8 cellular contexts compared by ENCODE assay signal in genomic region chr4:145618912-145619638, GRCh38. TPM values are rescaled to one million over a fixed set of nuclear protein-coding genes. Genes with fewer than 3 reads are reported as not detected.
DNase-seq lines count a peak whose midpoint lies in the region; ATAC-seq, FAIRE-seq and TF ChIP-seq lines count a peak whose summit lies in the region.

Gene MMAA, plus strand, starts transcription at chr4:145619385. Its CDS starts 19,755 bp downstream, at chr4:145639140.

- H3K9me1 ChIP-seq in keratinocyte (ENCODE audit: control insufficient read depth, extremely low read depth, insufficient read depth, low read length): no peaks in the 10 kb centered on the region

- ATAC-seq in GM18873 (IDR thresholded peaks at IDR 0.05; ENCODE audit: low FRiP score, unreplicated experiment) (peak; percentile 76), HG03139 (IDR thresholded peaks at IDR 0.05; ENCODE audit: unreplicated experiment) (peak; percentile 84)
- ATAC-seq in central memory CD8-positive, alpha-beta T cell (replicated peaks; ENCODE audit: extremely low read depth, poor library complexity, severe bottlenecking): peak; percentile 92

- H2AFZ ChIP-seq in keratinocyte (ENCODE audit: control insufficient read depth, low read length): peak within 1 kb of the TSS; percentile 93

- peaks cover 6% of the 10 kb centered on the region for H3K27me3 Mint-ChIP-seq in central memory CD8-positive, alpha-beta T cell

- peak within 1 kb of the TSS; percentile 86 for H3K4me3 ChIP-seq in AG09309 (ENCODE audit: control insufficient read depth, low read depth, low read length)
- peak within 1 kb of the TSS; percentile 68 to 98 (median 94) for H3K4me3 ChIP-seq in keratinocyte (ENCODE audit: control insufficient read depth in 2 of 3, extremely low read depth in 1 of 3, insufficient read depth in 2 of 3, low read depth in 1 of 3, low read length in 3 of 3)

- peak; percentile 63 for DNase-seq in AG09309 (ENCODE audit: low read depth)
- DNase-seq in NCI-H345 (lab: John Stamatoyannopoulos, UW): peak; percentile 89
- DNase-seq in activated CD4-positive, CD25-positive, alpha-beta regulatory T cell treated with anti-CD3 and anti-CD28 coated beads, Interleukin-2, amount 50 U/mL, for 16 hours (ENCODE audit: low read depth, low spot score): peak; percentile 86
- DNase-seq in central memory CD8-positive, alpha-beta T cell (ENCODE audit: low spot score in 2 of 2): peak; percentile 85 to 93
- DNase-seq in keratinocyte (ENCODE audit: low read depth, low spot score): peak; percentile 30
- peak; percentile 90 to 95 for DNase-seq in stimulated activated CD4-positive, alpha-beta T cell treated with anti-CD3 and anti-CD28 coated beads, Interleukin-15, amount 100 ng/mL, for 1 hour (ENCODE audit: low read depth in 1 of 2, low spot score in 1 of 2)

- H3K4me1 ChIP-seq in keratinocyte (ENCODE audit: control insufficient read depth, extremely low read depth, insufficient read depth, low read length): peaks cover 13% of the 10 kb centered on the region

- no peaks in the 10 kb centered on the region for H3K27me3 ChIP-seq in keratinocyte (ENCODE audit: control insufficient read depth, extremely low read depth, insufficient read depth, low read length)

- TF ChIP-seq CTCF in AG09309 (IDR thresholded peaks at IDR 0.05; ENCODE audit: control insufficient read depth, insufficient read depth, low read depth, low read length, missing control alignments) (peak; percentile 56), keratinocyte (optimal IDR thresholded peaks at IDR 0.05 in 1 of 3, IDR thresholded peaks at IDR 0.05 in 1 of 3, conservative IDR thresholded peaks at IDR 0.05 in 1 of 3; ENCODE audit: extremely low read depth in 1 of 3, insufficient read depth in 2 of 3, low read length in 3 of 3) (peak; percentile 33 to 56 (median 53))

- peak within 1 kb of the TSS; percentile 97 for H3K27ac Mint-ChIP-seq in central memory CD8-positive, alpha-beta T cell (ENCODE audit: low read depth)

- H3K9me3 Mint-ChIP-seq in central memory CD8-positive, alpha-beta T cell: no peaks in the 10 kb centered on the region

- H3K9ac ChIP-seq in keratinocyte (ENCODE audit: control insufficient read depth, extremely low read depth, insufficient read depth, low read length): peak within 1 kb of the TSS; percentile 98

- H3K4me1 Mint-ChIP-seq in central memory CD8-positive, alpha-beta T cell: peaks cover 33% of the 10 kb centered on the region

- peak within 1 kb of the TSS; percentile 94 for H3K4me2 ChIP-seq in keratinocyte (ENCODE audit: control insufficient read depth, extremely low read depth, insufficient read depth, low read depth, low read length)

- peaks cover 13% of the 10 kb centered on the region for H3K36me3 Mint-ChIP-seq in central memory CD8-positive, alpha-beta T cell (ENCODE audit: insufficient read depth)

- peak within 1 kb of the TSS; percentile 97 for H3K27ac ChIP-seq in keratinocyte (ENCODE audit: control insufficient read depth, insufficient read depth, low read length)

- no peaks in the 10 kb centered on the region for H4K20me1 ChIP-seq in keratinocyte (ENCODE audit: control insufficient read depth, extremely low read depth, insufficient read depth, low read length)

- peaks cover 10% of the 10 kb centered on the region for H3K79me2 ChIP-seq in keratinocyte (ENCODE audit: control insufficient read depth, insufficient read depth, low read length)

- H3K9me3 ChIP-seq in keratinocyte (ENCODE audit: control insufficient read depth, low read depth, low read length): no peaks in the 10 kb centered on the region

- no peak for FAIRE-seq in keratinocyte (lab: Jason Lieb, UNC)

- H3K4me3 Mint-ChIP-seq in central memory CD8-positive, alpha-beta T cell: peak within 1 kb of the TSS; percentile 97

- no peaks in the 10 kb centered on the region for H3K36me3 ChIP-seq in keratinocyte (ENCODE audit: control insufficient read depth in 2 of 2, extremely low read depth in 1 of 2, insufficient read depth in 2 of 2, low read length in 2 of 2)

- dilution Hi-C loops in keratinocyte (cut with MboI; ENCODE audit: extremely low pct_ligation_motif_present, low sequenced_read_pairs): loop anchor here (25.0 kb wide), 1 partner anchor 407 kb away; no protein-coding TSS in a partner anchor

RNA-seq across cellular contexts. Expression of gene MMAA, which starts in this region (rescaled TPM):
- polyA plus RNA-seq in keratinocyte: 6.1 to 9.4 TPM (median 7.1 TPM) in 3 replicates
- polyA plus RNA-seq in keratinocyte (2011; ENCODE audit: low read depth): 7.1 TPM
- 6.1 and 9.1 TPM in 2 replicates for polyA plus RNA-seq in keratinocyte (2011; cell fraction: cytosol; rRNA removed)
- polyA plus RNA-seq in keratinocyte (2011; cell fraction: nucleus; rRNA removed): 7.8 and 9.9 TPM in 2 replicates
- polyA plus RNA-seq in keratinocyte (2012; ENCODE audit: low replicate concordance): 6.7 and 8.4 TPM in 2 replicates
- 0.79 to 5.0 TPM (median 4.3 TPM) in 3 replicates for polyA minus RNA-seq in keratinocyte
- 3.1 TPM for polyA minus RNA-seq in keratinocyte (2011; cell fraction: cytosol; rRNA and poly(A)+ RNA removed)
- 3.6 and 6.9 TPM in 2 replicates for polyA minus RNA-seq in keratinocyte (2011; cell fraction: nucleus; rRNA and poly(A)+ RNA removed)

Comparison
In these comparisons a context has a peak if more than half of its experiments do, and no peak if none do; other contexts are left out.
1. Peak in every context shown above with its lines: DNase-seq, ATAC-seq, H3K4me3 ChIP-seq and H3K27ac ChIP-seq.
2. DNase-seq: peak in every context shown above with its lines; median percentile 92 in stimulated activated CD4-positive, alpha-beta T cell treated with anti-CD3 and anti-CD28 coated beads, Interleukin-15, amount 100 ng/mL, for 1 hour; 89 in NCI-H345; 89 in central memory CD8-positive, alpha-beta T cell; 86 in activated CD4-positive, CD25-positive, alpha-beta regulatory T cell treated with anti-CD3 and anti-CD28 coated beads, Interleukin-2, amount 50 U/mL, for 16 hours; 63 in AG09309; 30 in keratinocyte.